Comparison of ENCODE assay signal across 18 cellular contexts in genomic region chr2:33911327-33911726, GRCh38.
A peak's percentile ranks its signal among the peaks of the same experiment; 100 is the strongest.
DNase-seq lines count a peak whose midpoint lies in the region; TF ChIP-seq lines count a peak whose summit lies in the region.
"Had no signal": no experiment of that assay in that cellular context is flagged by ENCODE, and none has a peak within 500 bp of the region (broad histone marks: within the 10 kb centered on the region; RNA-seq: fewer than 3 reads in every experiment).

No MANE protein-coding gene starts in this region.

- no peak overlapping the region for H3K4me3 ChIP-seq in MM.1S (ENCODE audit: low read length)
- H3K4me3 ChIP-seq in trophoblast cell (ENCODE audit: low read depth, low read length), result no peak overlapping the region
- H3K4me3 ChIP-seq: A549; BLaER1 treated with 17β-estradiol and CSF1 and Interleukin-3, amounts not matched to agents 10 nM and 100 nM had no signal

- H3K79me2 ChIP-seq in MM.1S (ENCODE audit: low read length) (no peaks in the 10 kb centered on the region), trophoblast cell (ENCODE audit: control insufficient read depth, insufficient read depth, low read length, poor library complexity) (no peaks in the 10 kb centered on the region)

- H3K9me3 ChIP-seq in MM.1S (replicated peaks; ENCODE audit: insufficient read depth, low read length), result no peaks in the 10 kb centered on the region
- H3K9me3 ChIP-seq in trophoblast cell (ENCODE audit: insufficient read depth, low read depth, low read length), result no peaks in the 10 kb centered on the region
- H3K9me3 ChIP-seq: A549 had no signal

- no peak overlapping the region for H4K8ac ChIP-seq in trophoblast cell (ENCODE audit: low read depth, low read length)

- H3K27ac ChIP-seq in MM.1S (ENCODE audit: low read length), result peak overlapping the region; percentile 87
- no peak overlapping the region for H3K27ac ChIP-seq in trophoblast cell (ENCODE audit: low read depth, low read length)
- H3K27ac ChIP-seq: 22Rv1; A549; BLaER1 treated with 17β-estradiol and CSF1 and Interleukin-3, amounts not matched to agents 10 nM and 100 nM; C4-2B had no signal

- H3K4me2 ChIP-seq in MM.1S (ENCODE audit: low read depth, low read length), result no peak overlapping the region
- no peak overlapping the region for H3K4me2 ChIP-seq in trophoblast cell (ENCODE audit: low read length)
- H3K4me2 ChIP-seq: A549 had no signal

- DNase-seq in CMK (ENCODE audit: low read depth) (peak; percentile 5), MM.1S (peak; percentile 67), UCSD-AML1 (lab: John Stamatoyannopoulos, UW; ENCODE audit: unreplicated experiment) (peak; percentile 20), SK-N-DZ (ENCODE audit: low spot score) (no peak), trophoblast cell (no peak)
- DNase-seq: AML-193; CD4-positive, alpha-beta T cell; CD8-positive, alpha-beta T cell; COR-L47; DMS 273 treated with DMSO at 0.1 percent for 48 hours; DMS153; DMS79; DND-41; GF-D8 had no signal

- H3K18ac ChIP-seq in trophoblast cell (ENCODE audit: low read length), result no peak overlapping the region

- H3K4ac ChIP-seq in trophoblast cell (ENCODE audit: low read depth, low read length), result no peak overlapping the region

- H3K36me3 ChIP-seq in MM.1S (replicated peaks; ENCODE audit: insufficient read depth, low read length) (no peaks in the 10 kb centered on the region), trophoblast cell (ENCODE audit: control insufficient read depth in 1 of 2, insufficient read depth in 2 of 2, low read length in 2 of 2) (no peaks in the 10 kb centered on the region)
- H3K36me3 ChIP-seq: BLaER1 treated with 17β-estradiol and CSF1 and Interleukin-3, amounts not matched to agents 10 nM and 100 nM had no signal

- no peak overlapping the region for H2AFZ ChIP-seq in MM.1S (ENCODE audit: low read length)
- no peak overlapping the region for H2AFZ ChIP-seq in trophoblast cell (ENCODE audit: insufficient read depth, low read length, poor library complexity)

- H3K9ac ChIP-seq in MM.1S (ENCODE audit: low read length) (peak overlapping the region; percentile 4; the same call in 1 of the 2 replicates), trophoblast cell (ENCODE audit: low read length) (no peak overlapping the region)
- H3K9ac ChIP-seq: BLaER1 treated with 17β-estradiol and CSF1 and Interleukin-3, amounts not matched to agents 10 nM and 100 nM had no signal

- no peak overlapping the region for H2BK5ac ChIP-seq in trophoblast cell (ENCODE audit: low read depth, low read length, poor library complexity)

- 0 out of 2 replicates have a peak, but pooled peaks cover 2% of the 10 kb centered on the region for H3F3A ChIP-seq in MM.1S (ENCODE audit: insufficient read depth, low read length)

- H2BK12ac ChIP-seq in trophoblast cell (ENCODE audit: low read length), result no peak overlapping the region

- no peak overlapping the region for H2BK120ac ChIP-seq in trophoblast cell (ENCODE audit: insufficient read depth, low read length, poor library complexity)

- WGBS in trophoblast cell (ENCODE audit: extremely low coverage, insufficient coverage, insufficient read length), result no CpG with 5 or more reads among the region's 2 CpGs

- H2AK5ac ChIP-seq in trophoblast cell (ENCODE audit: low read length), result no peak overlapping the region

- no peaks in the 10 kb centered on the region for H4K20me1 ChIP-seq in MM.1S (ENCODE audit: insufficient read depth, low read length)
- H4K20me1 ChIP-seq: BLaER1 treated with 17β-estradiol and CSF1 and Interleukin-3, amounts not matched to agents 10 nM and 100 nM had no signal

- no peak overlapping the region for H4K91ac ChIP-seq in trophoblast cell (ENCODE audit: low read depth, low read length)

- no peaks in the 10 kb centered on the region for H3K79me1 ChIP-seq in trophoblast cell (ENCODE audit: low read length)

- no peak overlapping the region for H3K14ac ChIP-seq in trophoblast cell (ENCODE audit: low read length)

- H3K23ac ChIP-seq in trophoblast cell (ENCODE audit: low read length), result no peak overlapping the region

- H3K27me3 ChIP-seq in MM.1S (replicated peaks; ENCODE audit: insufficient read depth, low read length), result no peaks in the 10 kb centered on the region
- H3K27me3 ChIP-seq in trophoblast cell (ENCODE audit: insufficient read depth, low read length), result no peaks in the 10 kb centered on the region
- H3K27me3 ChIP-seq: BLaER1 treated with 17β-estradiol and CSF1 and Interleukin-3, amounts not matched to agents 10 nM and 100 nM had no signal

- no peak overlapping the region for H4K12ac ChIP-seq in trophoblast cell (ENCODE audit: low read depth, low read length)

- TF ChIP-seq CTCF in MM.1S (IDR thresholded peaks at IDR 0.05; ENCODE audit: low read length), result peak; percentile 18; the same call in 1 of the 2 replicates

- H3K4me1 ChIP-seq in MM.1S (ENCODE audit: low read length), result peaks cover 29% of the 10 kb centered on the region
- H3K4me1 ChIP-seq in trophoblast cell (ENCODE audit: control insufficient read depth in 1 of 2, insufficient read depth in 2 of 2, low read length in 2 of 2), result no peaks in the 10 kb centered on the region
- H3K4me1 ChIP-seq: A549 had no signal

- H3K9me2 ChIP-seq in MM.1S (replicated peaks; ENCODE audit: insufficient read depth, low read length), result no peaks in the 10 kb centered on the region

Comparison
In these comparisons a context has a peak if more than half of its experiments do, and no peak if none do; other contexts are left out.
1. DNase-seq: peak in CMK (single experiment), MM.1S (single experiment) and UCSD-AML1 (single experiment); none in SK-N-DZ (single experiment) and trophoblast cell (0 of 2).